ENCODE assay signal across 2 cellular contexts in genomic region chr16:85300451-85300968, GRCh38.
TF ChIP-seq lines count a peak whose summit lies in the region.

No MANE protein-coding gene starts in this region.

TF ChIP-seq in IMR-90, 13 proteins besides CTCF, POLR2A, EP300 and RAD21:
- TF ChIP-seq NFE2L2 (IDR thresholded peaks at IDR 0.05; ENCODE audit: low read depth, low read length) (no peak), MAFK (IDR thresholded peaks at IDR 0.05; ENCODE audit: low read depth, low read length) (no peak), SMC3 (IDR thresholded peaks at IDR 0.05; ENCODE audit: low read depth, low read length) (no peak), MXI1 (IDR thresholded peaks at IDR 0.05; ENCODE audit: borderline replicate concordance, low read depth, low read length) (no peak), CEBPB (IDR thresholded peaks at IDR 0.05; ENCODE audit: low read depth, low read length) (no peak), CHD1 (IDR thresholded peaks at IDR 0.05; ENCODE audit: low read depth, low read length) (no peak), RCOR1 (IDR thresholded peaks at IDR 0.05; ENCODE audit: insufficient replicate concordance, low read length) (no peak), RFX5 (IDR thresholded peaks at IDR 0.05; ENCODE audit: low read depth, low read length) (no peak), MAZ (IDR thresholded peaks at IDR 0.05; ENCODE audit: borderline replicate concordance, low read depth, low read length) (no peak), FOS (IDR thresholded peaks at IDR 0.05; ENCODE audit: low read depth, low read length) (no peak), BHLHE40 (IDR thresholded peaks at IDR 0.05; ENCODE audit: low read depth, low read length) (no peak), USF2 (IDR thresholded peaks at IDR 0.05; ENCODE audit: low read depth, low read length) (no peak)

TF ChIP-seq in K562, 482 proteins besides CTCF, POLR2A, EP300 and RAD21:
- TF ChIP-seq, protein P1, sequence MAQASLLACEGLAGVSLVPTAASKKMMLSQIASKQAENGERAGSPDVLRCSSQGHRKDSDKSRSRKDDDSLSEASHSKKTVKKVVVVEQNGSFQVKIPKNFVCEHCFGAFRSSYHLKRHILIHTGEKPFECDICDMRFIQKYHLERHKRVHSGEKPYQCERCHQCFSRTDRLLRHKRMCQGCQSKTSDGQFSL (CRISPR knock-in tag; IDR thresholded peaks at IDR 0.05) = 0 out of 2 replicates have a peak, but pooled peaks have one; percentile 15
- TF ChIP-seq, protein P1 (tag; IDR thresholded peaks at IDR 0.05) = no peak
- TF ChIP-seq TBP (optimal IDR thresholded peaks at IDR 0.05; ENCODE audit: low read depth, low read length) = no peak
